In genomic region chr1:35932941-35933340, GRCh38 we compare ENCODE assay signal across 12 cellular contexts. TPM values are rescaled to one million over a fixed set of nuclear protein-coding genes. Genes with fewer than 3 reads are reported as not detected.
DNase-seq lines count a peak whose midpoint lies in the region; ATAC-seq and TF ChIP-seq lines count a peak whose summit lies in the region.
"Had no signal": no experiment of that assay in that cellular context is flagged by ENCODE, and none has a peak within 500 bp of the region (broad histone marks: within the 10 kb centered on the region; RNA-seq: fewer than 3 reads in every experiment).

No MANE protein-coding gene starts in this region.

- H3K9me3 ChIP-seq in DND-41 (ENCODE audit: insufficient read depth, low read length, severe bottlenecking) (no peaks in the 10 kb centered on the region), HUES6 (ENCODE audit: control insufficient read depth, insufficient read depth, low read depth, low read length) (no peaks in the 10 kb centered on the region), tibial artery (no peaks in the 10 kb centered on the region), MM.1S (replicated peaks; ENCODE audit: insufficient read depth, low read length) (no peaks in the 10 kb centered on the region)
- H3K9me3 ChIP-seq: upper lobe of left lung had no signal

- H3K27me3 Mint-ChIP-seq in activated T-helper 2 cell treated with anti-CD3 and anti-CD28 coated beads, Interferon-gamma antibody, Interleukin-2, Interleukin-4, amounts not matched to agents 10 μg/mL and 5 μg/mL and 100 μg/mL, durations not matched to agents 14 hours and 24 hours and 36 hours (ENCODE audit: low read depth) = no peaks in the 10 kb centered on the region
- H3K27me3 Mint-ChIP-seq in naive thymus-derived CD8-positive, alpha-beta T cell = no peaks in the 10 kb centered on the region

- DNase-seq in DND-41 = no peak
- no peak for DNase-seq in activated T-helper 2 cell treated with anti-CD3 and anti-CD28 coated beads, Interferon-gamma antibody, Interleukin-2, Interleukin-4, amounts not matched to agents 10 μg/mL and 5 μg/mL and 100 μg/mL, durations not matched to agents 14 hours and 24 hours and 36 hours (ENCODE audit: low spot score)
- DNase-seq in naive thymus-derived CD8-positive, alpha-beta T cell = no peak
- DNase-seq in tibial artery = no peak
- DNase-seq in nucleus accumbens (lab: John Stamatoyannopoulos, UW) = no peak
- DNase-seq in MM.1S = no peak
- no peak for DNase-seq in NCI-H146 (lab: John Stamatoyannopoulos, UW)
- DNase-seq: DMS79 treated with DMSO at 0.1 percent for 48 hours, posterior cingulate gyrus, SHP77 treated with DMSO at 0.1 percent for 48 hours, upper lobe of left lung had no signal

- ATAC-seq in DND-41 (ENCODE audit: insufficient read depth, low read depth) = no peak
- no peak for ATAC-seq in naive thymus-derived CD8-positive, alpha-beta T cell

- H3K79me2 ChIP-seq in DND-41 (ENCODE audit: insufficient read depth, low read length) = peaks cover 76% of the 10 kb centered on the region
- peaks cover 65% of the 10 kb centered on the region for H3K79me2 ChIP-seq in MM.1S (ENCODE audit: low read length)

- POLR2A ChIA-PET in naive thymus-derived CD8-positive, alpha-beta T cell (lab: Charles Lee) = interaction anchor here (0.5 to 4.9 kb wide), 2 partner anchors 50 to 61 kb away, joined by 3 to 34 read pairs; partner anchors contain the start of gene AGO1

- H3K27me3 ChIP-seq in DND-41 (ENCODE audit: insufficient read depth, low read length, poor library complexity) = no peaks in the 10 kb centered on the region
- H3K27me3 ChIP-seq in HUES6 (ENCODE audit: control insufficient read depth, insufficient read depth, low read length) = no peaks in the 10 kb centered on the region
- no peaks in the 10 kb centered on the region for H3K27me3 ChIP-seq in tibial artery
- H3K27me3 ChIP-seq in MM.1S (replicated peaks; ENCODE audit: insufficient read depth, low read length) = no peaks in the 10 kb centered on the region
- H3K27me3 ChIP-seq: upper lobe of left lung had no signal

- no peaks in the 10 kb centered on the region; the same call in 1 of the 2 replicates for H4K20me1 ChIP-seq in DND-41 (ENCODE audit: insufficient read depth, low read length)
- peaks cover 14% of the 10 kb centered on the region; the same call in 1 of the 2 replicates for H4K20me1 ChIP-seq in MM.1S (ENCODE audit: insufficient read depth, low read length)

- H2AFZ ChIP-seq in DND-41 (ENCODE audit: low read depth, low read length) (no peak overlapping the region), MM.1S (ENCODE audit: low read length) (no peak overlapping the region)

- H3K36me3 Mint-ChIP-seq in activated T-helper 2 cell treated with anti-CD3 and anti-CD28 coated beads, Interferon-gamma antibody, Interleukin-2, Interleukin-4, amounts not matched to agents 10 μg/mL and 5 μg/mL and 100 μg/mL, durations not matched to agents 14 hours and 24 hours and 36 hours (ENCODE audit: low read depth) = peaks cover 7% of the 10 kb centered on the region
- H3K36me3 Mint-ChIP-seq in naive thymus-derived CD8-positive, alpha-beta T cell = no peaks in the 10 kb centered on the region

- no peaks in the 10 kb centered on the region for H3K9me3 Mint-ChIP-seq in activated T-helper 2 cell treated with anti-CD3 and anti-CD28 coated beads, Interferon-gamma antibody, Interleukin-2, Interleukin-4, amounts not matched to agents 10 μg/mL and 5 μg/mL and 100 μg/mL, durations not matched to agents 14 hours and 24 hours and 36 hours
- no peaks in the 10 kb centered on the region for H3K9me3 Mint-ChIP-seq in naive thymus-derived CD8-positive, alpha-beta T cell

- no peaks in the 10 kb centered on the region for H3K9me2 ChIP-seq in MM.1S (replicated peaks; ENCODE audit: insufficient read depth, low read length)

- H3K4me3 ChIP-seq in DND-41 (ENCODE audit: low read depth in 1 of 2, low read length in 2 of 2) = no peak overlapping the region
- H3K4me3 ChIP-seq in HUES6 (ENCODE audit: low read depth, low read length) = 0 out of 2 replicates have a peak overlapping the region, but pooled peaks have one; percentile 5
- H3K4me3 ChIP-seq in tibial artery = no peak overlapping the region
- H3K4me3 ChIP-seq in MM.1S (ENCODE audit: low read length) = no peak overlapping the region

- 0 out of 2 replicates have a peak overlapping the region, but pooled peaks have one; percentile 83 for H3K9ac ChIP-seq in DND-41 (ENCODE audit: low read depth, low read length)
- no peak overlapping the region for H3K9ac ChIP-seq in HUES6 (ENCODE audit: low read length)
- H3K9ac ChIP-seq in MM.1S (ENCODE audit: low read length) = no peak overlapping the region

- H3K4me1 ChIP-seq in DND-41 (ENCODE audit: insufficient read depth, low read length) (peaks cover 34% of the 10 kb centered on the region), HUES6 (ENCODE audit: control insufficient read depth, insufficient read depth, low read length) (peaks cover 14% of the 10 kb centered on the region), tibial artery (peaks cover 0 to 50% (median 4%) of the 10 kb centered on the region in 4 donors), MM.1S (ENCODE audit: low read length) (peaks cover 16% of the 10 kb centered on the region)

- no peak for TF ChIP-seq CTCF in DND-41 (IDR thresholded peaks at IDR 0.05; ENCODE audit: borderline replicate concordance, extremely low read depth, low read length, poor library complexity, severe bottlenecking)
- no peak for TF ChIP-seq CTCF in tibial artery (IDR thresholded peaks at IDR 0.05)
- no peak for TF ChIP-seq CTCF in MM.1S (IDR thresholded peaks at IDR 0.05; ENCODE audit: low read length)

- peak overlapping the region; percentile 82 for H3K4me3 Mint-ChIP-seq in activated T-helper 2 cell treated with anti-CD3 and anti-CD28 coated beads, Interferon-gamma antibody, Interleukin-2, Interleukin-4, amounts not matched to agents 10 μg/mL and 5 μg/mL and 100 μg/mL, durations not matched to agents 14 hours and 24 hours and 36 hours (ENCODE audit: low read depth)
- H3K4me3 Mint-ChIP-seq in naive thymus-derived CD8-positive, alpha-beta T cell = peak overlapping the region in 6 of 10 donors; percentile 23 to 94 (median 67)

- H3K4me2 ChIP-seq in DND-41 (ENCODE audit: insufficient read depth, low read length) (peak overlapping the region; percentile 74; the same call in 1 of the 2 replicates), MM.1S (ENCODE audit: low read depth, low read length) (no peak overlapping the region)

- H3K27ac ChIP-seq in DND-41 (ENCODE audit: low read length) (no peak overlapping the region), HUES6 (ENCODE audit: low read depth, low read length) (no peak overlapping the region), tibial artery (no peak overlapping the region), MM.1S (ENCODE audit: low read length) (no peak overlapping the region)

- peaks cover 32% of the 10 kb centered on the region for H3F3A ChIP-seq in MM.1S (ENCODE audit: insufficient read depth, low read length)

- peaks cover 27% of the 10 kb centered on the region for H3K4me1 Mint-ChIP-seq in activated T-helper 2 cell treated with anti-CD3 and anti-CD28 coated beads, Interferon-gamma antibody, Interleukin-2, Interleukin-4, amounts not matched to agents 10 μg/mL and 5 μg/mL and 100 μg/mL, durations not matched to agents 14 hours and 24 hours and 36 hours (ENCODE audit: low read depth)
- peaks cover 8 to 49% (median 40%) of the 10 kb centered on the region in 4 donors for H3K4me1 Mint-ChIP-seq in naive thymus-derived CD8-positive, alpha-beta T cell

- no peak overlapping the region for H3K27ac Mint-ChIP-seq in activated T-helper 2 cell treated with anti-CD3 and anti-CD28 coated beads, Interferon-gamma antibody, Interleukin-2, Interleukin-4, amounts not matched to agents 10 μg/mL and 5 μg/mL and 100 μg/mL, durations not matched to agents 14 hours and 24 hours and 36 hours
- peak overlapping the region in 4 of 10 donors; percentile 35 to 93 (median 58) for H3K27ac Mint-ChIP-seq in naive thymus-derived CD8-positive, alpha-beta T cell

- H3K36me3 ChIP-seq in DND-41 (ENCODE audit: insufficient read depth, low read length) (no peaks in the 10 kb centered on the region; the same call in 1 of the 2 replicates), HUES6 (ENCODE audit: control insufficient read depth, insufficient read depth, low read length) (no peaks in the 10 kb centered on the region), tibial artery (no peaks in the 10 kb centered on the region), MM.1S (replicated peaks; ENCODE audit: insufficient read depth, low read length) (no peaks in the 10 kb centered on the region)
- H3K36me3 ChIP-seq: upper lobe of left lung had no signal

- intact Hi-C loops in activated T-helper 2 cell treated with anti-CD3 and anti-CD28 coated beads, Interferon-gamma antibody, Interleukin-2, Interleukin-4, amounts not matched to agents 10 μg/mL and 5 μg/mL and 100 μg/mL, durations not matched to agents 14 hours and 24 hours and 36 hours (cut with micrococcal nuclease) = loop anchor here (1.0 to 5.0 kb wide), 2 partner anchors 9 to 289 kb away; partner anchors contain the start of gene THRAP3
- intact Hi-C loops in tibial artery (cut with DNase I; ENCODE audit: low total_unique reads) = no loop called here

RNA-seq across cellular contexts. Expression of gene AGO3, which starts 2.0 kb away (rescaled TPM):
- total RNA-seq in activated T-helper 2 cell treated with anti-CD3 and anti-CD28 coated beads, Interferon-gamma antibody, Interleukin-2, Interleukin-4, amounts not matched to agents 10 μg/mL and 5 μg/mL and 100 μg/mL, durations not matched to agents 14 hours and 24 hours and 36 hours = 21.2 and 26.7 TPM in 2 replicates
- 10 to 100 TPM; 38.6 to 40.8 TPM for total RNA-seq in naive thymus-derived CD8-positive, alpha-beta T cell
- 10 to 100 TPM in 1 of 3 donors, 1 to 10 TPM in 2; 5.7 to 16.8 (median 8.6) TPM for polyA plus RNA-seq in naive thymus-derived CD8-positive, alpha-beta T cell

RNA-seq across cellular contexts. Expression of gene AGO1, which starts 49.9 kb away (rescaled TPM):
- total RNA-seq in activated T-helper 2 cell treated with anti-CD3 and anti-CD28 coated beads, Interferon-gamma antibody, Interleukin-2, Interleukin-4, amounts not matched to agents 10 μg/mL and 5 μg/mL and 100 μg/mL, durations not matched to agents 14 hours and 24 hours and 36 hours = 36.9 and 38.6 TPM in 2 replicates
- total RNA-seq in naive thymus-derived CD8-positive, alpha-beta T cell = 10 to 100 TPM; 27.7 to 28.3 TPM
- polyA plus RNA-seq in naive thymus-derived CD8-positive, alpha-beta T cell = 1 to 10 TPM; 6.1 to 9.9 (median 7.9) TPM
